Comparison of ENCODE assay signal across 11 cellular contexts in the genomic region with DNA sequence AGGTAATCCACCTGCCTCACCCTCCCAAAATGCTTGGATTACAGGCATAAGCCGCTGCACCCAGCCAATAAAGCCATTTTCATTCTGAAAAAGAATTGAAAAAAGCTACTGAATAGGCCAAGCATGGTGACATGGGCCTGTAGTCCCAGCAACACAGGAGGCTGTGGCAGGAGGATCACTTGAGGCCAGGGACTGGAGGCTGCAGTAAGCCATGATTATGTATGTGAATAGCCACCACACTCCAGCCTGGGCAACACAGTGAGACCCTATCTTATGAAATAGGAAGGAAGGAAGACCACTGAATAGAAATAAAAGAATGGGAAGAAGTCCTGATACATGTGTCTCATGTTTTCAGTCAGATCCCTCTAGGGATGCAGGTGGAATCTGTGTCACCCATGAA. TPM values are rescaled to one million over a fixed set of nuclear protein-coding genes. Genes with fewer than 3 reads are reported as not detected.
A peak's percentile ranks its signal among the peaks of the same experiment; 100 is the strongest.
DNase-seq lines count a peak whose midpoint lies in the region; ATAC-seq and TF ChIP-seq lines count a peak whose summit lies in the region.
"Had no signal": no experiment of that assay in that cellular context is flagged by ENCODE, and none has a peak within 500 bp of the region (broad histone marks: within the 10 kb centered on the region; RNA-seq: fewer than 3 reads in every experiment).

No MANE protein-coding gene starts in this region.

- H3K9me3 ChIP-seq in breast epithelium (no peaks in the 10 kb centered on the region), mucosa of rectum (ENCODE audit: control insufficient read depth in 2 of 2, low read length in 2 of 2) (no peaks in the 10 kb centered on the region), transverse colon (no peaks in the 10 kb centered on the region), MG63 (no peaks in the 10 kb centered on the region; the same call in 1 of the 2 replicates)
- H3K9me3 ChIP-seq: neutrophil had no signal

- DNase-seq in T-helper 2 cell treated with Interferon-gamma antibody and Interleukin-4, amounts not matched to agents 5 μg/mL and 100 μg/mL, for 36 hours (ENCODE audit: low spot score) = no peak
- DNase-seq in T-helper 2 cell (no peak), breast epithelium (ENCODE audit: low spot score in 2 of 2) (no peak), transverse colon (no peak), GDM1 (lab: John Stamatoyannopoulos, UW) (no peak), MG63 (no peak)
- DNase-seq: stimulated activated naive CD8-positive, alpha-beta T cell treated with anti-CD3 and anti-CD28 coated beads, Interleukin-15, amount 100 ng/mL, for 72 hours had no signal

- peak overlapping the region; percentile 64 to 83 for H3K27ac ChIP-seq in breast epithelium
- peak overlapping the region; percentile 94 to 97 for H3K27ac ChIP-seq in mucosa of rectum (ENCODE audit: low read depth in 2 of 2, low read length in 2 of 2)
- H3K27ac ChIP-seq in transverse colon = peak overlapping the region; percentile 82 to 89 (median 83)
- H3K27ac ChIP-seq: neutrophil had no signal

- in situ Hi-C loops in transverse colon (cut with MboI; ENCODE audit: low pct_ligation_motif_present in 1 of 4, low pct_unique_long_range_greater_than_20kb in 1 of 4, low sequenced_read_pairs in 3 of 4) = loop anchor here in 1 of 4 donors (10.0 kb wide), 1 partner anchor 50 kb away; no protein-coding TSS in a partner anchor

- H3K4me1 ChIP-seq in breast epithelium (no peaks in the 10 kb centered on the region), mucosa of rectum (ENCODE audit: control insufficient read depth in 2 of 2, insufficient read depth in 2 of 2, low read length in 2 of 2) (peaks cover 32 to 46% of the 10 kb centered on the region in 2 donors), transverse colon (peaks cover 19 to 74% (median 49%) of the 10 kb centered on the region in 4 donors)

- H3K9me3 Mint-ChIP-seq in T-helper 2 cell treated with Interferon-gamma antibody and Interleukin-4, amounts not matched to agents 5 μg/mL and 100 μg/mL, for 36 hours = no peaks in the 10 kb centered on the region
- H3K9me3 Mint-ChIP-seq: activated T-cell treated with anti-CD3 and anti-CD28 coated beads, Interleukin-2, amount 50 U/mL, for 72 hours; stimulated activated naive CD8-positive, alpha-beta T cell treated with anti-CD3 and anti-CD28 coated beads, Interleukin-15, amount 100 ng/mL, for 72 hours had no signal

- H3K4me3 ChIP-seq in breast epithelium (no peak overlapping the region), mucosa of rectum (ENCODE audit: low read length in 2 of 2) (peak overlapping the region in 1 of 2 donors; percentile 32), transverse colon (no peak overlapping the region), MG63 (no peak overlapping the region)

- peaks cover 21% of the 10 kb centered on the region for H3K4me1 Mint-ChIP-seq in T-helper 2 cell treated with Interferon-gamma antibody and Interleukin-4, amounts not matched to agents 5 μg/mL and 100 μg/mL, for 36 hours (ENCODE audit: low read depth)

- H3K4me3 Mint-ChIP-seq in T-helper 2 cell treated with Interferon-gamma antibody and Interleukin-4, amounts not matched to agents 5 μg/mL and 100 μg/mL, for 36 hours = no peak overlapping the region
- H3K4me3 Mint-ChIP-seq: stimulated activated naive CD8-positive, alpha-beta T cell treated with anti-CD3 and anti-CD28 coated beads, Interleukin-15, amount 100 ng/mL, for 72 hours had no signal

- WGBS in transverse colon (ENCODE audit: low coverage in 1 of 2), 2 donors = 83 to 95% methylated on average over 1 of the region's 1 CpG

- H3K36me3 Mint-ChIP-seq in T-helper 2 cell treated with Interferon-gamma antibody and Interleukin-4, amounts not matched to agents 5 μg/mL and 100 μg/mL, for 36 hours (ENCODE audit: low read depth) = no peaks in the 10 kb centered on the region

- H3K27me3 ChIP-seq in breast epithelium (no peaks in the 10 kb centered on the region), mucosa of rectum (ENCODE audit: control insufficient read depth in 2 of 2, insufficient read depth in 2 of 2, low read length in 2 of 2) (no peaks in the 10 kb centered on the region), transverse colon (no peaks in the 10 kb centered on the region), MG63 (no peaks in the 10 kb centered on the region)
- H3K27me3 ChIP-seq: neutrophil had no signal

- TF ChIP-seq EP300 in transverse colon (IDR thresholded peaks at IDR 0.05; ENCODE audit: low read depth) = no peak

- no peak for TF ChIP-seq POLR2A in breast epithelium (IDR thresholded peaks at IDR 0.05)
- TF ChIP-seq POLR2A in transverse colon (IDR thresholded peaks at IDR 0.05) = no peak

- peak overlapping the region; percentile 62 for H3K27ac Mint-ChIP-seq in T-helper 2 cell treated with Interferon-gamma antibody and Interleukin-4, amounts not matched to agents 5 μg/mL and 100 μg/mL, for 36 hours
- H3K27ac Mint-ChIP-seq: activated T-cell treated with anti-CD3 and anti-CD28 coated beads, Interleukin-2, amount 50 U/mL, for 72 hours had no signal

- ATAC-seq in GM21515 (IDR thresholded peaks at IDR 0.05; ENCODE audit: unreplicated experiment) = no peak
- ATAC-seq: stimulated activated naive CD8-positive, alpha-beta T cell treated with anti-CD3 and anti-CD28 coated beads, Interleukin-15, amount 100 ng/mL, for 72 hours had no signal

- H3K9ac ChIP-seq in mucosa of rectum (ENCODE audit: low read depth in 1 of 2, low read length in 2 of 2) = peak overlapping the region; percentile 36 to 44

- no peak for TF ChIP-seq CTCF in breast epithelium (IDR thresholded peaks at IDR 0.05)
- no peak for TF ChIP-seq CTCF in transverse colon (IDR thresholded peaks at IDR 0.05)

- H3K36me3 ChIP-seq in breast epithelium = no peaks in the 10 kb centered on the region
- no peaks in the 10 kb centered on the region for H3K36me3 ChIP-seq in mucosa of rectum (ENCODE audit: control insufficient read depth in 2 of 2, insufficient read depth in 2 of 2, low read length in 2 of 2)
- H3K36me3 ChIP-seq in transverse colon = no peaks in the 10 kb centered on the region
- no peaks in the 10 kb centered on the region for H3K36me3 ChIP-seq in MG63
- H3K36me3 ChIP-seq: neutrophil had no signal

- intact Hi-C loops in breast epithelium (cut with DNase I; ENCODE audit: low total_unique reads) (loop anchor here (1.0 to 5.0 kb wide), 3 partner anchors 16 to 47 kb away; no protein-coding TSS in a partner anchor), transverse colon (cut with DNase I; ENCODE audit: low total_unique reads) (no loop called here)

- H3K27me3 Mint-ChIP-seq in T-helper 2 cell treated with Interferon-gamma antibody and Interleukin-4, amounts not matched to agents 5 μg/mL and 100 μg/mL, for 36 hours (ENCODE audit: low read depth) = no peaks in the 10 kb centered on the region

RNA-seq across cellular contexts. Expression of a gene that starts 36.0 kb away (rescaled TPM):
- total RNA-seq in breast epithelium (10 to 100 TPM in 2 of 3 donors, 1 to 10 TPM in 1; 6.6 to 72.8 (median 56.9) TPM), transverse colon (100 to 1,000 TPM; 115 to 193 (median 134) TPM)
- 3.7 and 19.0 TPM in 2 replicates for total RNA-seq in MG63 (2014; rRNA removed; shearing (Covaris generic); ENCODE audit: low replicate concordance)
